Comparison of ENCODE assay signal across 7 cellular contexts in genomic region chr11:126002181-126002580, GRCh38. TPM values are rescaled to one million over a fixed set of nuclear protein-coding genes. Genes with fewer than 3 reads are reported as not detected.
"Had no signal": no experiment of that assay in that cellular context is flagged by ENCODE, and none has a peak within 500 bp of the region (broad histone marks: within the 10 kb centered on the region; RNA-seq: fewer than 3 reads in every experiment).

No MANE protein-coding gene starts in this region.

- H3K27ac Mint-ChIP-seq: GM23338 had no signal

- ATAC-seq: GM23338, K562 had no signal

- DNase-seq: H9, HCEC 1CT, IMR-90, KG1 had no signal

- H3K4me3 Mint-ChIP-seq: GM23338, H9 had no signal

- H3K9me3 Mint-ChIP-seq: GM23338, H9 had no signal

- H3K4me1 Mint-ChIP-seq: GM23338, H9 had no signal

RNA-seq across cellular contexts. Expression of gene VSIG10L2, which starts 56.3 kb away (rescaled TPM):
- total RNA-seq: GM23338, H1, H9, K562 had no signal
